In the genomic region with DNA sequence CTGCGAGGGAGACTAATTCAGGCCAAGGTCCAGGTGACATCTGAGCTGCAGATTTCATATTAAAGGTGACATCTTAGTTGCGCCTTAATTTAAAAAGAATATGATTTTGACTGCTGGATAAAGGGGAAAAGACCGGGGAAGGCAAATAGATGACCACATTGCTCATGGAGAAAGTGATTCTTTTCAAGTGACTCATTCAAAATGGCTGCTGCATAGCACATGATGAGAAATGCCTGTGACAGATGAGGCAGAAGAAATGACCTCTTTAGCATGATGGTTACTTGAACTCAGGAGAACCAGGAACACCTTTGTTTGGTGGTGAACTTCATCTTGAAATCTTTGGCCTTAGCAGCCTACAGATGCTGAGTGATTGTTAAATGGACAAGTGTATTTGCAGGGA, we compare ENCODE assay signal across 18 cellular contexts.
DNase-seq lines count a peak whose midpoint lies in the region; ATAC-seq and TF ChIP-seq lines count a peak whose summit lies in the region.
"Had no signal": no experiment of that assay in that cellular context is flagged by ENCODE, and none has a peak within 500 bp of the region (broad histone marks: within the 10 kb centered on the region; RNA-seq: fewer than 3 reads in every experiment).

No MANE protein-coding gene starts in this region.

- no peaks in the 10 kb centered on the region for H3K27me3 ChIP-seq in right cardiac atrium (ENCODE audit: control insufficient read depth, insufficient read depth)
- H3K27me3 ChIP-seq: sigmoid colon, tibial artery had no signal

- no peaks in the 10 kb centered on the region for H3K9me3 ChIP-seq in right cardiac atrium (ENCODE audit: control insufficient read depth, low read length)
- H3K9me3 ChIP-seq: sigmoid colon, tibial artery had no signal

- H3K36me3 Mint-ChIP-seq in natural killer cell treated with Interleukin-12 subunit alpha and Interleukin-12 subunit beta and Interleukin-15 and Interleukin-18, amount 100 ng/mL, for 72 hours: peaks cover 4% of the 10 kb centered on the region
- no peaks in the 10 kb centered on the region for H3K36me3 Mint-ChIP-seq in progenitor cell of endocrine pancreas (ENCODE audit: insufficient read depth)

- no peaks in the 10 kb centered on the region for H3K4me1 Mint-ChIP-seq in natural killer cell treated with Interleukin-12 subunit alpha and Interleukin-12 subunit beta and Interleukin-15 and Interleukin-18, amount 100 ng/mL, for 72 hours (ENCODE audit: low read depth in 2 of 2)
- H3K4me1 Mint-ChIP-seq in progenitor cell of endocrine pancreas (ENCODE audit: low read depth): no peaks in the 10 kb centered on the region

- H3K4me3 Mint-ChIP-seq in natural killer cell treated with Interleukin-12 subunit alpha and Interleukin-12 subunit beta and Interleukin-15 and Interleukin-18, amount 100 ng/mL, for 72 hours: no peak overlapping the region
- no peak overlapping the region for H3K4me3 Mint-ChIP-seq in progenitor cell of endocrine pancreas (ENCODE audit: low read depth)
- H3K4me3 Mint-ChIP-seq: activated CD8-positive, alpha-beta T cell treated with anti-CD3 and anti-CD28 coated beads for 36 hours; activated T-helper 17 cell treated with anti-CD3 and anti-CD28 coated beads, Interleukin-2, amount 50 U/mL, for 72 hours had no signal

- no peaks in the 10 kb centered on the region for H3K4me1 ChIP-seq in right cardiac atrium (ENCODE audit: control insufficient read depth, insufficient read depth, low read length)

- DNase-seq in AG20443 (ENCODE audit: low spot score) (peak; percentile 62), LHCN-M2 (ENCODE audit: low read depth) (peak; percentile 73), astrocyte of the spinal cord (ENCODE audit: low read depth, low spot score) (peak; percentile 59), iris pigment epithelial cell (ENCODE audit: low read depth) (peak; percentile 81), progenitor cell of endocrine pancreas (ENCODE audit: low spot score, unreplicated experiment) (no peak), right cardiac atrium (no peak)
- no peak for DNase-seq in natural killer cell treated with Interleukin-12 subunit alpha and Interleukin-12 subunit beta and Interleukin-15 and Interleukin-18, amount 100 ng/mL, for 72 hours (ENCODE audit: low spot score)
- DNase-seq: activated CD8-positive, alpha-beta T cell treated with anti-CD3 and anti-CD28 coated beads for 36 hours; AML-193; amygdala; dermis blood vessel endothelial cell; KG1; sigmoid colon; stimulated activated CD4-positive, alpha-beta T cell treated with anti-CD3 and anti-CD28 coated beads, Interleukin-4, amount 100 ng/mL, for 1 hour; tibial artery had no signal

- WGBS in right cardiac atrium: 95% methylated on average over 3 of the region's 3 CpGs

- no peak overlapping the region for H3K27ac ChIP-seq in right cardiac atrium (ENCODE audit: low read length)
- H3K27ac ChIP-seq: sigmoid colon, tibial artery had no signal

- no peak for TF ChIP-seq CTCF in astrocyte of the spinal cord (IDR thresholded peaks at IDR 0.05; ENCODE audit: low read depth, low read length)
- no peak for TF ChIP-seq CTCF in progenitor cell of endocrine pancreas (IDR thresholded peaks at IDR 0.05; ENCODE audit: unreplicated experiment)

- no peak overlapping the region for H3K4me3 ChIP-seq in astrocyte of the spinal cord (ENCODE audit: low read depth, low read length)
- H3K4me3 ChIP-seq in right cardiac atrium (ENCODE audit: low read length): no peak overlapping the region
- H3K4me3 ChIP-seq: lung, sigmoid colon, tibial artery had no signal

- in situ Hi-C loops in astrocyte of the spinal cord (cut with HindIII; ENCODE audit: low sequenced_read_pairs): no loop called here

- peaks cover 5% of the 10 kb centered on the region for H3K9me3 Mint-ChIP-seq in natural killer cell treated with Interleukin-12 subunit alpha and Interleukin-12 subunit beta and Interleukin-15 and Interleukin-18, amount 100 ng/mL, for 72 hours
- H3K9me3 Mint-ChIP-seq in progenitor cell of endocrine pancreas (ENCODE audit: low read depth): peaks cover 4% of the 10 kb centered on the region
- H3K9me3 Mint-ChIP-seq: activated CD8-positive, alpha-beta T cell treated with anti-CD3 and anti-CD28 coated beads for 36 hours had no signal

- intact Hi-C loops in right cardiac atrium (cut with DNase I): no loop called here

- ATAC-seq in natural killer cell treated with Interleukin-12 subunit alpha and Interleukin-12 subunit beta and Interleukin-15 and Interleukin-18, amount 100 ng/mL, for 72 hours: no peak
- ATAC-seq in GM18907 (IDR thresholded peaks at IDR 0.05; ENCODE audit: unreplicated experiment) (no peak), right cardiac atrium (no peak)
- ATAC-seq: activated CD8-positive, alpha-beta T cell treated with anti-CD3 and anti-CD28 coated beads for 36 hours; activated T-helper 17 cell treated with anti-CD3 and anti-CD28 coated beads, Interleukin-2, amount 50 U/mL, for 72 hours had no signal

- H3K27me3 Mint-ChIP-seq in natural killer cell treated with Interleukin-12 subunit alpha and Interleukin-12 subunit beta and Interleukin-15 and Interleukin-18, amount 100 ng/mL, for 72 hours: peaks cover 19 to 29% of the 10 kb centered on the region in 2 donors
- peaks cover 22% of the 10 kb centered on the region for H3K27me3 Mint-ChIP-seq in progenitor cell of endocrine pancreas
- H3K27me3 Mint-ChIP-seq: activated T-helper 17 cell treated with anti-CD3 and anti-CD28 coated beads, Interleukin-2, amount 50 U/mL, for 72 hours had no signal

- H3K27ac Mint-ChIP-seq in natural killer cell treated with Interleukin-12 subunit alpha and Interleukin-12 subunit beta and Interleukin-15 and Interleukin-18, amount 100 ng/mL, for 72 hours: no peak overlapping the region
- H3K27ac Mint-ChIP-seq in progenitor cell of endocrine pancreas: no peak overlapping the region
- H3K27ac Mint-ChIP-seq: activated CD8-positive, alpha-beta T cell treated with anti-CD3 and anti-CD28 coated beads for 36 hours; activated T-helper 17 cell treated with anti-CD3 and anti-CD28 coated beads, Interleukin-2, amount 50 U/mL, for 72 hours had no signal

Comparison
In these comparisons a context has a peak if more than half of its experiments do, and no peak if none do; other contexts are left out.
1. DNase-seq: peak in AG20443 (single experiment), LHCN-M2 (single experiment), astrocyte of the spinal cord (single experiment) and iris pigment epithelial cell (single experiment); none in natural killer cell treated with Interleukin-12 subunit alpha and Interleukin-12 subunit beta and Interleukin-15 and Interleukin-18, amount 100 ng/mL, for 72 hours (single experiment), progenitor cell of endocrine pancreas (single experiment) and right cardiac atrium (0 of 3).